12 cellular contexts compared by ENCODE assay signal in the genomic region with DNA sequence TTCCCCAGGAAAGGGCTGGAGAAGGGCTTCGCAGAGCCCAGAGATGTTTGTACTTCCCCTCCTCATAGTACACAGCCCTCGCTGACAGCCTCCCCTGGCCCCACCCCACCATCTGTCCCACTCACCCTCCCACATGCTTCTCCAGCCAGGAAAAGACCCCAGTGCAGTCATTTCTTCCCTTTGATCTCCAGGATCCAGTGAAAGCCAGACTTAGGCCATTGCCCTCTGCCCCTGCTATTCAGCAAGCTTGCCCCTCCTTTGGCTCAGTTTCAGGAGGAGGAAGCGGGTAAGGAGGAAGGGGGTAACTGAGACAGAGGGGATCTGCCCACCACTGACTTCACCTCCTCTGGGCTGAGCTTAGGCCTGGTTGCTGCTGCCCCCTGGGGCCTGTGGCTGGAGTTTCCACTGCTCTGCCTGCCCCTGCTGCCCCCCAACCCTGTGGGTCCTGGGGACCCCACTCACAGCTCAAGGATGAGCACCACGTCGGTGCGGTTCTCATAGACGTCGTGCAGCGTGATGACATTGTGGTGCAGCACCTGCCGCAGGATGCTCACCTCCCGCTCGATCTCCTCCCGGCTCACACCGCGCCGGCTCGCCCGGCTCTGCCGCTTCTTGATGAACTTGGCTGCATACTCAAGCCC.
DNase-seq lines count a peak whose midpoint lies in the region; ATAC-seq, FAIRE-seq and TF ChIP-seq lines count a peak whose summit lies in the region.
"Had no signal": no experiment of that assay in that cellular context is flagged by ENCODE, and none has a peak within 500 bp of the region (broad histone marks: within the 10 kb centered on the region; RNA-seq: fewer than 3 reads in every experiment).

No MANE protein-coding gene starts in this region.

- H3K4me3 ChIP-seq in fibroblast of villous mesenchyme (ENCODE audit: low read depth, low read length): no peak overlapping the region
- H3K4me3 ChIP-seq: gastroesophageal sphincter, HAP-1, smooth muscle cell had no signal

- no peak for TF ChIP-seq POLR2A in GM12892 (IDR thresholded peaks at IDR 0.05; ENCODE audit: low read depth, low read length)

- TF ChIP-seq CTCF in fibroblast of villous mesenchyme (IDR thresholded peaks at IDR 0.05; ENCODE audit: insufficient read depth, low read depth, low read length): peak; percentile 27

- ATAC-seq in sciatic nerve: no peak
- ATAC-seq: gastroesophageal sphincter had no signal

- intact Hi-C loops in sciatic nerve (cut with DNase I): no loop called here

- FAIRE-seq in GM12892 (lab: Jason Lieb, UNC): peak; percentile 81

- DNase-seq in GM12892 (ENCODE audit: insufficient read length) (no peak), NCI-H69 (lab: John Stamatoyannopoulos, UW) (peak; percentile 96), fibroblast of villous mesenchyme (ENCODE audit: low read depth) (no peak), sciatic nerve (ENCODE audit: low spot score) (peak; percentile 9), retina (no peak)
- no peak for DNase-seq in stimulated activated CD4-positive, alpha-beta T cell treated with anti-CD3 and anti-CD28 coated beads, Interleukin-15, amount 100 ng/mL, for 24 hours
- no peak for DNase-seq in effector CD8-positive, alpha-beta T cell (lab: John Stamatoyannopoulos, UW)
- DNase-seq: DMS153, NCI-H1105 treated with DMSO at 0.1 percent for 48 hours had no signal

Comparison
In these comparisons a context has a peak if more than half of its experiments do, and no peak if none do; other contexts are left out.
1. DNase-seq: peak in NCI-H69 (single experiment) and sciatic nerve (single experiment); none in GM12892 (single experiment), fibroblast of villous mesenchyme (single experiment), stimulated activated CD4-positive, alpha-beta T cell treated with anti-CD3 and anti-CD28 coated beads, Interleukin-15, amount 100 ng/mL, for 24 hours (single experiment), effector CD8-positive, alpha-beta T cell (single experiment) and retina (single experiment).